Comparison of ENCODE assay signal across 23 cellular contexts in the genomic region with DNA sequence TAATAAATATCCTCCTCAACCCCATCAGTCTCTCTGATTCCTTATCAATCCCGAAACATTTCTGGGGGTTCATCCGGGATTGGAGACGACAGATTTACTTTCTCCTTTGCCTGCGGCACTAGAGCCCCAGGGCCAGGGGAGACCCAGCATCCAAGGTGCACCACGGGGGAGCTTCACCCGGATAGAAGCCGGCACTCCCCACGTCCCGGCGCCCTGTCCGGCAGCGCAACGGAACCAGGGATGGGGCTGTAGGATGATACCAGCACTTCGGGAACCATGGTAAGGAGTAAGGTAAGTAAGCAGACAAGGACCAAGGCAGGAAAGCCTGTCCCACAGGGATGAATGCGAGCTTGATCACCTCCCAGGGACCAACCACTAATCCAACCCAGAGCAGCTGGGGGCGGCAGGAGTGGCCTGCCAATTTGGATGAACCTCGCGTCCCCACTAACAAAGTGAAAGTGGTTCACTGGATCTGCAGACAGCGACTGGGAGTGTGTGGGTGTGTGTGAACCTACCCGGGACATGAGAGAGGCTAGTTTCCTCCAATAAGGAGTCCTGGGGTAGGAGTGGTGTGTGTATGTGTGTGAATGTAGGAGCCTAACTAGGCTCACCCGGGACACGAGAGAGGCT. TPM values are rescaled to one million over a fixed set of nuclear protein-coding genes. Genes with fewer than 3 reads are reported as not detected.
DNase-seq lines count a peak whose midpoint lies in the region; ATAC-seq and TF ChIP-seq lines count a peak whose summit lies in the region.
"Had no signal": no experiment of that assay in that cellular context is flagged by ENCODE, and none has a peak within 500 bp of the region (broad histone marks: within the 10 kb centered on the region; RNA-seq: fewer than 3 reads in every experiment).

No MANE protein-coding gene starts in this region.

- H4K20me1 ChIP-seq in GM23248 (ENCODE audit: insufficient read depth), result no peaks in the 10 kb centered on the region

- ATAC-seq in T-helper 17 cell (no peak), left cardiac atrium (peak; percentile 48 to 75), GM19328 (IDR thresholded peaks at IDR 0.05; ENCODE audit: unreplicated experiment) (no peak)
- ATAC-seq: left lung, mucosa of descending colon had no signal

- no peaks in the 10 kb centered on the region for H3K79me1 ChIP-seq in neuronal stem cell (ENCODE audit: low read depth, low read length)

- in situ Hi-C loops in GM23248 (cut with MboI), result no loop called here

- POLR2A ChIA-PET in AG04450 (lab: Yijun Ruan, JAX), result no interaction called here

- H3K4me1 Mint-ChIP-seq in T-helper 17 cell, result peaks cover 28% of the 10 kb centered on the region
- H3K4me1 Mint-ChIP-seq: H9 had no signal

- no peak overlapping the region for H3K4me3 Mint-ChIP-seq in T-helper 17 cell
- H3K4me3 Mint-ChIP-seq: activated naive CD4-positive, alpha-beta T cell treated with anti-CD3 and anti-CD28 coated beads, Interleukin-2, amount 10 ng/mL, durations not matched to agents 7 days and 5 days; H9 had no signal

- H3K36me3 Mint-ChIP-seq in T-helper 17 cell (ENCODE audit: low read depth), result peaks cover 10% of the 10 kb centered on the region

- H3K27ac ChIP-seq in AG04450 (ENCODE audit: low read depth, low read length) (peak overlapping the region; percentile 21), neuronal stem cell (replicated peaks; ENCODE audit: low read length) (no peak overlapping the region), GM23248 (no peak overlapping the region)
- H3K27ac ChIP-seq: C4-2B, left lung, Peyer's patch, SJSA1, skin epidermis had no signal

- no peak for TF ChIP-seq CTCF in AG04450 (IDR thresholded peaks at IDR 0.05; ENCODE audit: low read depth, low read length)

- H3K4me3 ChIP-seq in AG04450 (ENCODE audit: low read depth, low read length), result no peak overlapping the region
- H3K4me3 ChIP-seq in neuronal stem cell (ENCODE audit: low read length in 2 of 2), result no peak overlapping the region
- no peak overlapping the region for H3K4me3 ChIP-seq in GM23248
- H3K4me3 ChIP-seq: left lung, mucosa of descending colon, Peyer's patch, SJSA1 had no signal

- no peak overlapping the region for H4K91ac ChIP-seq in neuronal stem cell (ENCODE audit: low read depth, low read length, poor library complexity)

- no peaks in the 10 kb centered on the region for H3K27me3 Mint-ChIP-seq in T-helper 17 cell
- H3K27me3 Mint-ChIP-seq: activated naive CD4-positive, alpha-beta T cell treated with anti-CD3 and anti-CD28 coated beads, Interleukin-2, amount 10 ng/mL, durations not matched to agents 7 days and 5 days had no signal

- peak overlapping the region; percentile 76 for H3K27ac Mint-ChIP-seq in T-helper 17 cell
- H3K27ac Mint-ChIP-seq: activated naive CD4-positive, alpha-beta T cell treated with anti-CD3 and anti-CD28 coated beads, Interleukin-2, amount 10 ng/mL, durations not matched to agents 7 days and 5 days had no signal

- H2AFZ ChIP-seq in neuronal stem cell (ENCODE audit: low read length), result no peak overlapping the region
- H2AFZ ChIP-seq in GM23248, result no peak overlapping the region

- WGBS in neuronal stem cell (ENCODE audit: extremely low coverage in 2 of 2, insufficient read length in 2 of 2, insufficient replicate concordance in 1 of 2), 2 donors, result no CpG with 5 or more reads among the region's 22 CpGs
- WGBS in GM23248 (ENCODE audit: low coverage in 1 of 2, low lambda C conversion rate in 2 of 2, missing lambda C conversion rate in 2 of 2), 2 experiments, result 90 to 91% methylated on average over 22 of the region's 22 CpGs

- H3K4me2 ChIP-seq in neuronal stem cell (ENCODE audit: insufficient read depth, low read length, poor library complexity, severe bottlenecking) (no peak overlapping the region), GM23248 (ENCODE audit: unreplicated experiment) (no peak overlapping the region)

- H2BK12ac ChIP-seq in neuronal stem cell (ENCODE audit: low read length), result no peak overlapping the region

- DNase-seq in AG04450 (ENCODE audit: low read depth, low spot score) (no peak), T-helper 17 cell (no peak), left cardiac atrium (peak; percentile 32), neuronal stem cell (ENCODE audit: low spot score) (no peak), activated gamma-delta T cell (lab: John Stamatoyannopoulos, UW) (no peak), GM23248 (no peak)
- DNase-seq: activated CD4-positive, alpha-beta T cell treated with anti-CD3 and anti-CD28 coated beads for 1 hour; activated naive CD4-positive, alpha-beta T cell treated with anti-CD3 and anti-CD28 coated beads, Interleukin-2, amount 10 ng/mL, durations not matched to agents 7 days and 5 days; activated T-cell treated with anti-CD3 and anti-CD28 coated beads, Interleukin-2, amount 50 U/mL, for 1 hour; aorta; caudate nucleus; H9; NCI-H2171 treated with DMSO at 0.1 percent for 48 hours; NCI-H526 treated with DMSO at 0.1 percent for 48 hours; Peyer's patch; stimulated activated CD4-positive, alpha-beta T cell treated with anti-CD3 and anti-CD28 coated beads, Interleukin-1b, Interleukin-23, amount 100 ng/mL, for 48 hours; T-helper 1 cell had no signal

- H3K79me2 ChIP-seq in GM23248 (ENCODE audit: insufficient read depth), result no peaks in the 10 kb centered on the region

- H2AK5ac ChIP-seq in neuronal stem cell (ENCODE audit: low read depth, low read length), result no peak overlapping the region

- H4K8ac ChIP-seq in neuronal stem cell (ENCODE audit: low read depth, low read length), result no peak overlapping the region

- no peaks in the 10 kb centered on the region for H3K27me3 ChIP-seq in AG04450 (ENCODE audit: control insufficient read depth, insufficient read depth, low read length)
- H3K27me3 ChIP-seq in neuronal stem cell (ENCODE audit: control insufficient read depth in 3 of 3, insufficient read depth in 3 of 3, low read depth in 1 of 3, low read length in 3 of 3), result no peaks in the 10 kb centered on the region
- no peaks in the 10 kb centered on the region for H3K27me3 ChIP-seq in GM23248 (replicated peaks; ENCODE audit: insufficient read depth)
- H3K27me3 ChIP-seq: left lung, Peyer's patch, SJSA1 had no signal

- intact Hi-C loops in left cardiac atrium (cut with DNase I), result no loop called here

- H3K4me1 ChIP-seq in neuronal stem cell (ENCODE audit: control insufficient read depth in 2 of 2, insufficient read depth in 1 of 2, low read depth in 1 of 2, low read length in 2 of 2) (no peaks in the 10 kb centered on the region), GM23248 (ENCODE audit: insufficient read depth) (no peaks in the 10 kb centered on the region)
- H3K4me1 ChIP-seq: SJSA1 had no signal

- H2BK120ac ChIP-seq in neuronal stem cell (ENCODE audit: low read depth, low read length), result no peak overlapping the region

- H3F3A ChIP-seq in GM23248 (ENCODE audit: insufficient read depth), result no peaks in the 10 kb centered on the region

- H2BK5ac ChIP-seq in neuronal stem cell (ENCODE audit: low read length), result no peak overlapping the region

- H3K4ac ChIP-seq in neuronal stem cell (ENCODE audit: low read length), result no peak overlapping the region

- H3K9me3 ChIP-seq in AG04450 (ENCODE audit: control insufficient read depth, insufficient read depth, low read length), result no peaks in the 10 kb centered on the region; the same call in 1 of the 2 replicates
- no peaks in the 10 kb centered on the region for H3K9me3 ChIP-seq in T-helper 17 cell (ENCODE audit: control insufficient read depth, low read length, poor library complexity, severe bottlenecking)
- H3K9me3 ChIP-seq in neuronal stem cell (replicated peaks in 1 of 2; ENCODE audit: control insufficient read depth in 2 of 2, insufficient read depth in 1 of 2, low read depth in 1 of 2, low read length in 2 of 2), result peaks cover 0 to 5% of the 10 kb centered on the region in 2 donors
- H3K9me3 ChIP-seq in GM23248 (ENCODE audit: low read depth), result no peaks in the 10 kb centered on the region
- H3K9me3 ChIP-seq: left lung, mucosa of descending colon, Peyer's patch, SJSA1 had no signal

- no peaks in the 10 kb centered on the region for H3K9me2 ChIP-seq in GM23248 (ENCODE audit: insufficient read depth)

- no peak overlapping the region for H3K9ac ChIP-seq in neuronal stem cell (ENCODE audit: low read depth, low read length, poor library complexity)
- no peak overlapping the region for H3K9ac ChIP-seq in GM23248

- H3K14ac ChIP-seq in neuronal stem cell (ENCODE audit: low read length), result peak overlapping the region; percentile 43

- no peak overlapping the region for H3K18ac ChIP-seq in neuronal stem cell (ENCODE audit: low read length)

- no peak overlapping the region for H2BK15ac ChIP-seq in neuronal stem cell (ENCODE audit: low read length)

- CTCF ChIA-PET in AG04450 (lab: Charles Lee), result interaction anchor here (1.0 kb wide), 1 partner anchor 24 kb away, joined by 3 read pairs; no protein-coding TSS in a partner anchor

- H3K23ac ChIP-seq in neuronal stem cell (ENCODE audit: low read depth, low read length, poor library complexity), result no peak overlapping the region

- H3K36me3 ChIP-seq in neuronal stem cell (replicated peaks in 1 of 2; ENCODE audit: control insufficient read depth in 2 of 2, insufficient read depth in 2 of 2, low read length in 2 of 2) (peaks cover 28 to 69% of the 10 kb centered on the region in 2 donors), GM23248 (ENCODE audit: low read depth) (peaks cover 5% of the 10 kb centered on the region; the same call in 1 of the 2 replicates)

RNA-seq across cellular contexts. Expression of a gene that starts 11.9 kb away (rescaled TPM):
- polyA plus RNA-seq in AG04450 (2011; rRNA removed) (13.7 and 14.4 TPM in 2 replicates), GM23248 (2016; fragmentation: Nextera tagmentation; extraction: Ambion mirVana) (16.0 and 17.2 TPM in 2 replicates)
- 9.6 and 12.3 TPM in 2 replicates for polyA minus RNA-seq in AG04450 (2011; rRNA and poly(A)+ RNA removed)
- total RNA-seq in T-helper 17 cell (10 to 100 TPM in 1 of 2 donors, 1 to 10 TPM in 1; 6.3 to 10.6 TPM), left cardiac atrium (10 to 100 TPM; 11.4 to 11.7 TPM)
- 26.4 TPM for polyA plus RNA-seq in neuronal stem cell (2013, experiment 1 of 2)
- 26.4 TPM for polyA plus RNA-seq in neuronal stem cell (2013, experiment 2 of 2)
- total RNA-seq in GM23248 (2014; rRNA removed; shearing (Covaris generic)), result 2.2 and 5.2 TPM in 2 replicates

RNA-seq across cellular contexts. Expression of a gene that starts 12.1 kb away (rescaled TPM):
- polyA plus RNA-seq in AG04450 (2011; rRNA removed), result 38.8 and 42.3 TPM in 2 replicates
- 13.1 and 13.4 TPM in 2 replicates for polyA minus RNA-seq in AG04450 (2011; rRNA and poly(A)+ RNA removed)
- total RNA-seq in T-helper 17 cell, result 1 to 10 TPM; 6.5 to 7.3 TPM
- total RNA-seq in left cardiac atrium, result 10 to 100 TPM; 54.7 to 56.9 TPM
- 41.3 TPM for polyA plus RNA-seq in neuronal stem cell (2013, experiment 1 of 2)
- 39.6 TPM for polyA plus RNA-seq in neuronal stem cell (2013, experiment 2 of 2)
- total RNA-seq in GM23248 (2014; rRNA removed; shearing (Covaris generic)), result 12.1 and 17.6 TPM in 2 replicates
- polyA plus RNA-seq in GM23248 (2016; fragmentation: Nextera tagmentation; extraction: Ambion mirVana), result 30.4 and 31.5 TPM in 2 replicates

RNA-seq across cellular contexts. Expression of a gene that starts 30.9 kb away (rescaled TPM):
- 50.2 and 61.7 TPM in 2 replicates for polyA plus RNA-seq in AG04450 (2011; rRNA removed)
- 28.0 and 40.9 TPM in 2 replicates for polyA minus RNA-seq in AG04450 (2011; rRNA and poly(A)+ RNA removed)
- under 1 TPM in 1 of 2 donors, not detected in 1; 0.75 TPM for total RNA-seq in T-helper 17 cell
- 10 to 100 TPM; 15.5 to 22.1 TPM for total RNA-seq in left cardiac atrium
- polyA plus RNA-seq in neuronal stem cell (2013, experiment 1 of 2), result 30.6 TPM
- 27.2 TPM for polyA plus RNA-seq in neuronal stem cell (2013, experiment 2 of 2)
- 54.6 and 61.7 TPM in 2 replicates for total RNA-seq in GM23248 (2014; rRNA removed; shearing (Covaris generic))
- 62.2 and 62.6 TPM in 2 replicates for polyA plus RNA-seq in GM23248 (2016; fragmentation: Nextera tagmentation; extraction: Ambion mirVana)

RNA-seq across cellular contexts. Expression of a gene that starts 36.5 kb away (rescaled TPM):
- 47.3 and 78.3 TPM in 2 replicates for polyA plus RNA-seq in AG04450 (2011; rRNA removed)
- polyA minus RNA-seq in AG04450 (2011; rRNA and poly(A)+ RNA removed), result 16.1 and 24.4 TPM in 2 replicates
- total RNA-seq in T-helper 17 cell, result 10 to 100 TPM; 24.3 to 27.4 TPM
- total RNA-seq in left cardiac atrium, result 10 to 100 TPM; 29.9 to 40.2 TPM
- polyA plus RNA-seq in neuronal stem cell (2013, experiment 1 of 2), result 53.1 TPM
- polyA plus RNA-seq in neuronal stem cell (2013, experiment 2 of 2), result 52.7 TPM
- total RNA-seq in GM23248 (2014; rRNA removed; shearing (Covaris generic)), result 127 and 222 TPM in 2 replicates
- 132 and 134 TPM in 2 replicates for polyA plus RNA-seq in GM23248 (2016; fragmentation: Nextera tagmentation; extraction: Ambion mirVana)

Comparison
In these comparisons a context has a peak if more than half of its experiments do, and no peak if none do; other contexts are left out.
1. ATAC-seq: peak in left cardiac atrium (2 of 2); none in T-helper 17 cell (single experiment) and GM19328 (single experiment).
2. RNA of a gene that starts 30.9 kb away (total RNA-seq): 54.6 to 61.7 TPM in GM23248 and 15.5 to 22.1 TPM in left cardiac atrium; 0.75 TPM in T-helper 17 cell; every median in the first group is over 4 times any median in the second.